In the genomic region with DNA sequence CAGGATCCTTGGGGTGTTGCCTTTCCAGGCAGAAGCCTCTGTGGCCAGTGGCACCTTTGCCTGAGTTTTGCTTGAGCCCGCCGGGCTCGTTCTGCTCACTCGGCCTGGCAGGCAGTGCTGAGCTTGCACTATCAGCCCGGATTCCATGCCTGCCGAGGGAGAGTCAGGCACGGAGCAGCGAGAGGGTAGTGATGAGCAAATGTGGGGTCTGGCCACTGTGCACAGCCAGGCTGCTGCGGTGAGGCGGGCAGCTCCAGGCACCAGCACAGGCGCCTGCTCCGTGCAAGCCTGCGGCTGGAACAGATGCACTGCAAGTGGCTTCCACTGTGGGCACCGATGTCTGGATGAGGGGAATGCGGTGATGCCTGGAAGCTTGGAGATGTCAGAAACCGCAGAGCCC, we compare ENCODE assay signal across 22 cellular contexts.
"Had no signal": no experiment of that assay in that cellular context is flagged by ENCODE, and none has a peak within 500 bp of the region (broad histone marks: within the 10 kb centered on the region; RNA-seq: fewer than 3 reads in every experiment).

No MANE protein-coding gene starts in this region.

- H3K9me3 Mint-ChIP-seq: mesothelial cell of epicardium, neural crest cell, type B pancreatic cell had no signal

- H3K27me3 Mint-ChIP-seq: naive B cell; natural killer cell treated with Interleukin-12 subunit alpha and Interleukin-12 subunit beta and Interleukin-15 and Interleukin-18, amount 100 ng/mL, for 72 hours; stimulated activated memory B cell treated with anti-CD40 and anti-IgM and Interleukin-4, amounts not matched to agents 10 μg/mL and 1 μg/mL and 100 μg/mL, for 72 hours; type B pancreatic cell had no signal

- H3K4me3 ChIP-seq: coronary artery, mucosa of descending colon, prostate gland, right atrium auricular region, sigmoid colon, testis, tibial artery had no signal

- DNase-seq: dermis blood vessel endothelial cell; effector memory CD4-positive, alpha-beta T cell; hypothalamus; immature natural killer cell; mesenchymal stem cell; naive B cell; sigmoid colon; stimulated activated CD4-positive, alpha-beta T cell treated with anti-CD3 and anti-CD28 coated beads, Interleukin-4, amount 100 ng/mL, for 4 hours; stimulated activated naive CD8-positive, alpha-beta T cell treated with anti-CD3 and anti-CD28 coated beads, Interleukin-15, Interleukin-2, amounts not matched to agents 100 U/mL and 50 U/mL, for 24 hours; substantia nigra; testis; tibial artery had no signal

- H3K27me3 ChIP-seq: right atrium auricular region, sigmoid colon, testis, tibial artery had no signal

- H3K27ac Mint-ChIP-seq: immature natural killer cell; mesothelial cell of epicardium; naive B cell; natural killer cell treated with Interleukin-12 subunit alpha and Interleukin-12 subunit beta and Interleukin-15 and Interleukin-18, amount 100 ng/mL, for 72 hours; stimulated activated memory B cell treated with anti-CD40 and anti-IgM and Interleukin-4, amounts not matched to agents 10 μg/mL and 1 μg/mL and 100 μg/mL, for 72 hours; type B pancreatic cell had no signal

- H3K4me1 ChIP-seq: prostate gland, right atrium auricular region, testis, tibial artery had no signal

- H3K36me3 ChIP-seq: prostate gland, right atrium auricular region, sigmoid colon, tibial artery had no signal

- H3K4me1 Mint-ChIP-seq: immature natural killer cell; mesothelial cell of epicardium; naive B cell; neural crest cell; stimulated activated memory B cell treated with anti-CD40 and anti-IgM and Interleukin-4, amounts not matched to agents 10 μg/mL and 1 μg/mL and 100 μg/mL, for 72 hours had no signal

- H3K27ac ChIP-seq: coronary artery, prostate gland, right atrium auricular region, sigmoid colon, testis, tibial artery had no signal

- H3K4me3 Mint-ChIP-seq: immature natural killer cell; mesothelial cell of epicardium; naive B cell; natural killer cell treated with Interleukin-12 subunit alpha and Interleukin-12 subunit beta and Interleukin-15 and Interleukin-18, amount 100 ng/mL, for 72 hours; neural crest cell; stimulated activated memory B cell treated with anti-CD40 and anti-IgM and Interleukin-4, amounts not matched to agents 10 μg/mL and 1 μg/mL and 100 μg/mL, for 72 hours; type B pancreatic cell had no signal

- H3K36me3 Mint-ChIP-seq: immature natural killer cell; mesothelial cell of epicardium; naive B cell; natural killer cell treated with Interleukin-12 subunit alpha and Interleukin-12 subunit beta and Interleukin-15 and Interleukin-18, amount 100 ng/mL, for 72 hours; stimulated activated memory B cell treated with anti-CD40 and anti-IgM and Interleukin-4, amounts not matched to agents 10 μg/mL and 1 μg/mL and 100 μg/mL, for 72 hours; type B pancreatic cell had no signal

- H3K9me3 ChIP-seq: mucosa of descending colon, prostate gland, right atrium auricular region, sigmoid colon, testis, tibial artery had no signal

- ATAC-seq: left lobe of liver; mucosa of descending colon; natural killer cell treated with Interleukin-12 subunit alpha and Interleukin-12 subunit beta and Interleukin-15 and Interleukin-18, amount 100 ng/mL, for 72 hours; stimulated activated memory B cell treated with anti-CD40 and anti-IgM and Interleukin-4, amounts not matched to agents 10 μg/mL and 1 μg/mL and 100 μg/mL, for 72 hours had no signal
